Comparison of ENCODE assay signal across 7 cellular contexts in the genomic region with DNA sequence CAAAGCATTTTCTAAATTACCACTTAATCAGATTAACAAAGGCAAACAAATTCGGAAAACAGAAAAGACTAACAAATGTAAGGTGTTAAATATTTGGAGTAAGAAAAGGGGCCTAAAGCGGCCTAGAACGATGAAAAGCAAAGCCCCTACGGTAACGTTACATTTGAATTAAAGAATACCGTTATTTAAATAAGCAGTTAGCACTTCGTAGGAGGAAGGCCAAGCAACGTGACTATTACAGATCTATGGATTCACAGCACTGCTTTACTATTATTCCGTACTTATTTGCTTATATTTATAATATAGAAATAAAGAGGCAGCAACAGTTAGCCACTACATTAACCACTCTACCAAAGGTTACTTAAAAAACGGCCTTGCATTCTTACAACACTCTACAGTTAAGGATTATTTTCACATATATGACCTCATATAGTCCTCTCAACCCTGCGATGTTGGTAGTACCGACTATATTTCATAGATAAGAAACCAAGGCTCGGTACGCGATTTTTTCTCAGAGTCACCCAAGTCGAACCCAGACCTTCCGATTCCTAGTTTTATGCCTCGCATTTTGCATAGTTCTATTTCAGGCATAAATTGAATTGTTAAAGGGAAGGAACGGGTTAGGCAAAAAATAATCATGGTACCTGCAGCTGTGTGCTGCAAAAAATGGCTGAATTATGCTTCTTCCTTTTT. TPM values are rescaled to one million over a fixed set of nuclear protein-coding genes. Genes with fewer than 3 reads are reported as not detected.
DNase-seq lines count a peak whose midpoint lies in the region; ATAC-seq, FAIRE-seq and TF ChIP-seq lines count a peak whose summit lies in the region.

No MANE protein-coding gene starts in this region.

- intact Hi-C loops in ascending aorta (cut with DNase I), result loop anchor here (5.0 to 10.0 kb wide), 2 partner anchors 279 to 357 kb away; partner anchors contain the start of genes ACOT9 and PRDX4

- ATAC-seq in GM19467 (IDR thresholded peaks at IDR 0.05; ENCODE audit: unreplicated experiment) (no peak), HG02642 (IDR thresholded peaks at IDR 0.05; ENCODE audit: poor library complexity, unreplicated experiment) (no peak)

- FAIRE-seq in G401.6 (lab: Jason Lieb, UNC) (peak; percentile 85), islet of Langerhans (lab: Jason Lieb, UNC) (peak; percentile 86)

- no peak for TF ChIP-seq CTCF in ascending aorta (IDR thresholded peaks at IDR 0.05)

- in situ Hi-C loops in KBM-7 (cut with MboI; ENCODE audit: low pct_unique_long_range_greater_than_20kb, low sequenced_read_pairs), result no loop called here

- H3K4me3 ChIP-seq in ascending aorta, result peak overlapping the region; percentile 75 to 94

- H3K9me3 ChIP-seq in ascending aorta, result no peaks in the 10 kb centered on the region

- H3K4me1 ChIP-seq in ascending aorta, result no peaks in the 10 kb centered on the region

- H3K27ac ChIP-seq in ascending aorta, result peak overlapping the region; percentile 93 to 96

- H3K27me3 ChIP-seq in ascending aorta, result no peaks in the 10 kb centered on the region

- peak; percentile 59 for DNase-seq in KBM-7
- DNase-seq in ascending aorta (ENCODE audit: low spot score in 2 of 2), result no peak
- DNase-seq in superior temporal gyrus (ENCODE audit: extremely low spot score), result peak; percentile 31

- no peaks in the 10 kb centered on the region for H3K36me3 ChIP-seq in ascending aorta

RNA-seq across cellular contexts. Expression of gene KLHL15, which starts 2.9 kb away (rescaled TPM):
- total RNA-seq in ascending aorta, result 3.1 TPM

RNA-seq across cellular contexts. Expression of gene EIF2S3, which starts 30.6 kb away (rescaled TPM):
- 60.7 TPM for total RNA-seq in ascending aorta

Comparison
In these comparisons a context has a peak if more than half of its experiments do, and no peak if none do; other contexts are left out.
1. DNase-seq: peak in KBM-7 (single experiment) and superior temporal gyrus (single experiment); none in ascending aorta (0 of 2).